9 cellular contexts compared by ENCODE assay signal in the genomic region with DNA sequence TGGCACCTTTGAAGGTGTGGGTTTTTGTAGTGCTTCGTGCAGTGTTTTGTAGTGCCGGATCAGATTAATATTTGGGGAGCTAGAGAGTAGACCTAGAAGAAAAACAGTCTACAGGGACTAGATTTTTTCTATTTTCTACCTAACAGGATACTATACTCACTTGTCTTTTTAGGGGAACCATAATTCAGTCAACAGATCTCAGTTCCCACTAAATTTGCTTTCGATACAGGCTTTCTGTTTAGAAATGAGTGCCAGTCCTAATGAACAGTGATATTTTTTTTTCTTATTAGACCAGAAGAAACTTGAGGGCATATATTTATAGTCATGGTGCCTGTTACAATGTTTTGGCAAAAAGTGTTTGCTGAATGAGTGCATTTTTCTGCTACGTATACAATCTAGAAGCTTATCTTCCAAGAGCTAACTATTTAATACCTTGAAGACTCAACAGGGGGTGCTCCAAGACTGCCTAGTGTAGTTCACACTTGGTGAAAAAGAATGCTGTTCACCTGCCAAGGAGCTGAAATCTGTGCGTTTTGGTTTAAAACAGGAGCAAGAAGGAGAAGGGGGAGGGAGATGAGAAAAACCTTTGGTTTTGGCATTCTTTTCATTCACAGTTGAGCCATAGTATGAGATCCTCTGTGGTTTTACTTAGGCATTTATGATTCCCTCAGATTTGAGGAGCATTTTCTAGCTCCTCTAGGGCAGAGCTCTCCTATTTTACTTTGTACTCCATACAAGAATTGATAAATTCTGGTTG. TPM values are rescaled to one million over a fixed set of nuclear protein-coding genes. Genes with fewer than 3 reads are reported as not detected.
DNase-seq lines count a peak whose midpoint lies in the region; ATAC-seq and TF ChIP-seq lines count a peak whose summit lies in the region.
"Had no signal": no experiment of that assay in that cellular context is flagged by ENCODE, and none has a peak within 500 bp of the region (broad histone marks: within the 10 kb centered on the region; RNA-seq: fewer than 3 reads in every experiment).

No MANE protein-coding gene starts in this region.

- no peaks in the 10 kb centered on the region for H3K4me1 Mint-ChIP-seq in type B pancreatic cell (ENCODE audit: unreplicated experiment)

- TF ChIP-seq CTCF in cardiac fibroblast (IDR thresholded peaks at IDR 0.05; ENCODE audit: low read depth, low read length) (peak; percentile 78), type B pancreatic cell (conservative IDR thresholded peaks at IDR 0.05) (peak; percentile 81)

- DNase-seq in SKM-1 treated with dmso at 0.1 percent for 144 hours (lab: John Stamatoyannopoulos, UW; ENCODE audit: unreplicated experiment) (peak; percentile 7), SKM-1 (lab: John Stamatoyannopoulos, UW; ENCODE audit: unreplicated experiment) (no peak), NCI-H748 (lab: John Stamatoyannopoulos, UW; ENCODE audit: unreplicated experiment) (peak; percentile 66), cardiac fibroblast (ENCODE audit: low read depth in 2 of 2) (peak; percentile 76 to 80), kidney tubule cell (ENCODE audit: low spot score) (peak; percentile 65), type B pancreatic cell (ENCODE audit: extremely low spot score, unreplicated experiment) (no peak)

- no peak overlapping the region for H3K27ac Mint-ChIP-seq in type B pancreatic cell
- H3K27ac Mint-ChIP-seq: activated naive CD8-positive, alpha-beta T cell had no signal

- no peaks in the 10 kb centered on the region for H3K36me3 Mint-ChIP-seq in type B pancreatic cell
- H3K36me3 Mint-ChIP-seq: activated naive CD8-positive, alpha-beta T cell had no signal

- H3K4me3 Mint-ChIP-seq in type B pancreatic cell, result no peak overlapping the region
- H3K4me3 Mint-ChIP-seq: activated naive CD8-positive, alpha-beta T cell had no signal

- ATAC-seq in HG02938 (IDR thresholded peaks at IDR 0.05; ENCODE audit: unreplicated experiment), result peak; percentile 61
- ATAC-seq in GM21528 (IDR thresholded peaks at IDR 0.05; ENCODE audit: low FRiP score, unreplicated experiment), result no peak

- H3K9me3 Mint-ChIP-seq in type B pancreatic cell, result no peaks in the 10 kb centered on the region

- H3K27me3 Mint-ChIP-seq in type B pancreatic cell, result peaks cover 53% of the 10 kb centered on the region

- no peak overlapping the region for H3K4me3 ChIP-seq in cardiac fibroblast (replicated peaks in 1 of 2; ENCODE audit: low read depth in 2 of 2, low read length in 2 of 2)

RNA-seq across cellular contexts. Expression of a gene that starts 44.9 kb away (rescaled TPM):
- total RNA-seq in type B pancreatic cell (ENCODE audit: low replicate concordance), result 0.24 TPM in 1 of 2 replicates, not detected in the other

Comparison
In these comparisons a context has a peak if more than half of its experiments do, and no peak if none do; other contexts are left out.
1. DNase-seq: peak in SKM-1 treated with dmso at 0.1 percent for 144 hours (single experiment), NCI-H748 (single experiment), cardiac fibroblast (2 of 2) and kidney tubule cell (single experiment); none in SKM-1 (single experiment) and type B pancreatic cell (single experiment).